In genomic region chrX:138925330-138925729, GRCh38 we compare ENCODE assay signal across 10 cellular contexts.
DNase-seq lines count a peak whose midpoint lies in the region; ATAC-seq, FAIRE-seq and TF ChIP-seq lines count a peak whose summit lies in the region.
"Had no signal": no experiment of that assay in that cellular context is flagged by ENCODE, and none has a peak within 500 bp of the region (broad histone marks: within the 10 kb centered on the region; RNA-seq: fewer than 3 reads in every experiment).

No MANE protein-coding gene starts in this region.

- intact Hi-C loops in K562 (cut with micrococcal nuclease): no loop called here

- H3K79me2 ChIP-seq in K562 (ENCODE audit: control insufficient read depth, insufficient read depth, low read length): peaks cover 93% of the 10 kb centered on the region

- H3K36me3 ChIP-seq in K562 (ENCODE audit: control insufficient read depth, insufficient read depth, low read length) (peaks cover 7% of the 10 kb centered on the region), brain microvascular endothelial cell (replicated peaks) (no peaks in the 10 kb centered on the region)

- H2AFZ ChIP-seq in K562 (ENCODE audit: low read depth, low read length): no peak overlapping the region

- 6% methylated on average over 3 of the region's 3 CpGs for WGBS in K562 (ENCODE audit: insufficient coverage, low coverage, missing lambda C conversion rate)

- peak; percentile 77 for DNase-seq in AG09319 (ENCODE audit: extremely low read depth, low read depth)
- peak; percentile 97 for DNase-seq in M059J (ENCODE audit: low read depth)
- peak; percentile 13 to 76 (median 38) for DNase-seq in K562 (ENCODE audit: extremely low read depth in 1 of 4, low spot score in 3 of 4)
- peak; percentile 7 for DNase-seq in kidney glomerular epithelial cell (lab: John Stamatoyannopoulos, UW)
- no peak for DNase-seq in T-helper 9 cell
- no peak for DNase-seq in GM10266 (ENCODE audit: extremely low spot score)
- DNase-seq in brain microvascular endothelial cell: no peak
- DNase-seq: NCI-H1105 treated with DMSO at 0.1 percent for 48 hours; stimulated activated CD4-positive, alpha-beta T cell treated with anti-CD3 and anti-CD28 coated beads, Interleukin-1b, Interleukin-23, amount 100 ng/mL, for 48 hours had no signal

- no peaks in the 10 kb centered on the region for H3K9me3 ChIP-seq in K562 (replicated peaks; ENCODE audit: control insufficient read depth, insufficient read depth, low read depth, low read length)

- in situ Hi-C loops in K562 (cut with MboI) (no loop called here), brain microvascular endothelial cell (cut with HindIII; ENCODE audit: low pct_ligation_motif_present, low sequenced_read_pairs) (no loop called here)

- H3K4me2 ChIP-seq in K562 (ENCODE audit: insufficient read depth, low read length): peak overlapping the region; percentile 39

- TF ChIP-seq RAD21 in K562 (CRISPR knock-in tag; conservative IDR thresholded peaks at IDR 0.05 in 1 of 2, IDR thresholded peaks at IDR 0.05 in 1 of 2): no peak

- TF ChIP-seq CTCF in AG09319 (IDR thresholded peaks at IDR 0.05; ENCODE audit: low read depth, low read length) (no peak), K562 (IDR thresholded peaks at IDR 0.05 in 2 of 3, conservative IDR thresholded peaks at IDR 0.05 in 1 of 3; ENCODE audit: insufficient read depth in 2 of 3, low read depth in 1 of 3, low read length in 3 of 3) (no peak), GM10266 (IDR thresholded peaks at IDR 0.05; ENCODE audit: control insufficient read depth, insufficient read depth, low read depth, missing control alignments) (no peak), brain microvascular endothelial cell (IDR thresholded peaks at IDR 0.05; ENCODE audit: low read depth, low read length, missing control alignments) (no peak)

- H3K9ac ChIP-seq in K562 (ENCODE audit: insufficient read depth in 1 of 2, low read depth in 2 of 2, low read length in 2 of 2): peak overlapping the region in 1 of 2 experiments; percentile 57; a peak in 2 of 4 replicates

- peak; percentile 89 for FAIRE-seq in K562 (lab: Jason Lieb, UNC)

- H3K27ac ChIP-seq in K562 (ENCODE audit: extremely low read depth, low read depth, low read length) (peak overlapping the region; percentile 82; the same call in 2 of the 3 replicates), brain microvascular endothelial cell (no peak overlapping the region)

- H3K27me3 ChIP-seq in K562 (ENCODE audit: control insufficient read depth in 2 of 2, insufficient read depth in 2 of 2, low read length in 2 of 2) (no peaks in the 10 kb centered on the region), brain microvascular endothelial cell (replicated peaks) (no peaks in the 10 kb centered on the region)

- POLR2A ChIA-PET in K562 (lab: Yijun Ruan, JAX): interaction anchor here (0.9 to 1.7 kb wide), 5 partner anchors 12 to 65 kb away, joined by 3 to 9 read pairs (median 3); no protein-coding TSS in a partner anchor

- H3K9me1 ChIP-seq in K562 (ENCODE audit: control insufficient read depth, insufficient read depth, low read length): peaks cover 3% of the 10 kb centered on the region

- H3K4me3 ChIP-seq in K562 (no peak overlapping the region), brain microvascular endothelial cell (ENCODE audit: low read depth, low read length) (no peak overlapping the region)

- H3K4me1 ChIP-seq in K562 (replicated peaks in 1 of 2; ENCODE audit: control insufficient read depth in 2 of 2, insufficient read depth in 2 of 2, low read length in 2 of 2): peaks cover 0 to 37% of the 10 kb centered on the region in 2 experiments; a peak in 2 of 5 replicates

- no TSS peak for BruUV-seq in K562 (replicated peaks; lab: Mats Ljungman, UMichigan)

- CTCF ChIA-PET in K562 (lab: Yijun Ruan, JAX; ENCODE audit: low intra/inter-chr PET ratio): no interaction called here

- peak; percentile 32; the same call in 1 of the 2 replicates for TF ChIP-seq EP300 in K562 (IDR thresholded peaks at IDR 0.05; ENCODE audit: low read length)

- no peak for TF ChIP-seq POLR2A in K562 (conservative IDR thresholded peaks at IDR 0.05)

- peak; percentile 89 for ATAC-seq in K562
- no peak for ATAC-seq in GM21576 (IDR thresholded peaks at IDR 0.05; ENCODE audit: unreplicated experiment)

- no peaks in the 10 kb centered on the region; the same call in 1 of the 2 replicates for H4K20me1 ChIP-seq in K562 (replicated peaks; ENCODE audit: control insufficient read depth, insufficient read depth, low read length)

TF ChIP-seq in K562, 482 proteins besides CTCF, POLR2A, EP300 and RAD21 (continues in another document):
- TF ChIP-seq PBX2 (CRISPR knock-in tag; IDR thresholded peaks at IDR 0.05; ENCODE audit: low read depth): no peak
- peak; percentile 66 for TF ChIP-seq PBX2 (tag; conservative IDR thresholded peaks at IDR 0.05; ENCODE audit: low read depth)
- TF ChIP-seq NEUROD1 (IDR thresholded peaks at IDR 0.05; ENCODE audit: borderline replicate concordance, low read depth, low read length, partially characterized antibody): no peak
- no peak for TF ChIP-seq ZNF584 (CRISPR knock-in tag; IDR thresholded peaks at IDR 0.05; ENCODE audit: low read depth)
- TF ChIP-seq HMBOX1 (IDR thresholded peaks at IDR 0.05): no peak
- no peak for TF ChIP-seq RERE (CRISPR knock-in tag; IDR thresholded peaks at IDR 0.05; ENCODE audit: borderline replicate concordance)
- TF ChIP-seq MAFK (IDR thresholded peaks at IDR 0.05; ENCODE audit: low read length): peak; percentile 89
- TF ChIP-seq HNRNPLL (IDR thresholded peaks at IDR 0.05; ENCODE audit: low read depth, low read length, poor library complexity, severe bottlenecking): no peak
- TF ChIP-seq WHSC1 (IDR thresholded peaks at IDR 0.05; ENCODE audit: low read length): no peak
- TF ChIP-seq SMC3 (conservative IDR thresholded peaks at IDR 0.05; ENCODE audit: insufficient read depth, low read depth, low read length): no peak
- peak; percentile 31; the same call in 1 of the 2 replicates for TF ChIP-seq EP400 (IDR thresholded peaks at IDR 0.05)
- TF ChIP-seq ARID1B (IDR thresholded peaks at IDR 0.05): peak; percentile 64

Comparison
In these comparisons a context has a peak if more than half of its experiments do, and no peak if none do; other contexts are left out.
1. DNase-seq: peak in AG09319 (single experiment), M059J (single experiment), K562 (4 of 4) and kidney glomerular epithelial cell (single experiment); none in T-helper 9 cell (single experiment), GM10266 (single experiment) and brain microvascular endothelial cell (single experiment).